ENCODE assay signal across 1 cellular context in the genomic region with DNA sequence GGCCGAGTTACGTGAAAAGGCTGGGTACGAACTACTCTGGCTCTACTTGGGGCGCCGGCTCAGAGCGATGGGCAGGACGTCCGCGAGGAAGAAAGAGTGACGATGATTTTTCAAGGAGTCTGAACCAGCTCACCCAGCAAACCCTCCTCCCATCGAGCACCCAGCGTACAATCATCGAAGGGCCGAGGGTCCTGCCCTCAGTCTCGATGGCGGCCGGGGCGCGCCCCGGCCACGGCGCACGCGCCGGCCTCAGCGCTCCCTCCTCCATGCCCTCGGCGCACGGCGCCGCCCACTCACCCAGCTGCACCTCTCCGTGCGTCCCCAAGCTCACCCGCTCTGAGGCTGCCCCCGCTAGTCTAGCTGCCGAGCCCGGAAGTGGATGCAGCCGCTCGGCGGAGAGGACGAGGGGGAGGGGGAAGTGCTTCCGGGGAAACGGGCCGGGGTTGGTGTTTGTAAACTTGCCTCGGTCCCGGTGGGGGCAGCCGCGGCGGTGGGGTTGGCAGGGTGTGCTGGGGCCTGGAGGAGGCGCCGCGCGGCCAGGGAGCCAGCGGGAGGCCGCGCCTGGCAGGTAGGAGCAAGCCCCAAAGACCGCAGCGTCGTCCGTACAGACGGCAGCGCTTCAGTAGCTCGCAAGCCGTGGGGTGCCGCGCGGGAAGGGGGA.
TF ChIP-seq lines count a peak whose summit lies in the region.

A gene with protein sequence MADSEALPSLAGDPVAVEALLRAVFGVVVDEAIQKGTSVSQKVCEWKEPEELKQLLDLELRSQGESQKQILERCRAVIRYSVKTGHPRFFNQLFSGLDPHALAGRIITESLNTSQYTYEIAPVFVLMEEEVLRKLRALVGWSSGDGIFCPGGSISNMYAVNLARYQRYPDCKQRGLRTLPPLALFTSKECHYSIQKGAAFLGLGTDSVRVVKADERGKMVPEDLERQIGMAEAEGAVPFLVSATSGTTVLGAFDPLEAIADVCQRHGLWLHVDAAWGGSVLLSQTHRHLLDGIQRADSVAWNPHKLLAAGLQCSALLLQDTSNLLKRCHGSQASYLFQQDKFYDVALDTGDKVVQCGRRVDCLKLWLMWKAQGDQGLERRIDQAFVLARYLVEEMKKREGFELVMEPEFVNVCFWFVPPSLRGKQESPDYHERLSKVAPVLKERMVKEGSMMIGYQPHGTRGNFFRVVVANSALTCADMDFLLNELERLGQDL (minus strand): TSS at position 656 of the 661 bp plus-strand sequence. CDS start 7,455 bp downstream, outside the sequence.
A gene with protein sequence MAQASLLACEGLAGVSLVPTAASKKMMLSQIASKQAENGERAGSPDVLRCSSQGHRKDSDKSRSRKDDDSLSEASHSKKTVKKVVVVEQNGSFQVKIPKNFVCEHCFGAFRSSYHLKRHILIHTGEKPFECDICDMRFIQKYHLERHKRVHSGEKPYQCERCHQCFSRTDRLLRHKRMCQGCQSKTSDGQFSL (plus strand): TSS at position 453 of the 661 bp plus-strand sequence. CDS start 1,262 bp downstream, outside the sequence.

TF ChIP-seq in K562, 482 proteins besides CTCF, POLR2A, EP300 and RAD21 (continued from another document and continues in another):
- TF ChIP-seq, protein P1, sequence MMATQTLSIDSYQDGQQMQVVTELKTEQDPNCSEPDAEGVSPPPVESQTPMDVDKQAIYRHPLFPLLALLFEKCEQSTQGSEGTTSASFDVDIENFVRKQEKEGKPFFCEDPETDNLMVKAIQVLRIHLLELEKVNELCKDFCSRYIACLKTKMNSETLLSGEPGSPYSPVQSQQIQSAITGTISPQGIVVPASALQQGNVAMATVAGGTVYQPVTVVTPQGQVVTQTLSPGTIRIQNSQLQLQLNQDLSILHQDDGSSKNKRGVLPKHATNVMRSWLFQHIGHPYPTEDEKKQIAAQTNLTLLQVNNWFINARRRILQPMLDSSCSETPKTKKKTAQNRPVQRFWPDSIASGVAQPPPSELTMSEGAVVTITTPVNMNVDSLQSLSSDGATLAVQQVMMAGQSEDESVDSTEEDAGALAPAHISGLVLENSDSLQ (IDR thresholded peaks at IDR 0.05), result peak; percentile 51; the same call in 1 of the 2 replicates
- TF ChIP-seq ZNF197 (CRISPR knock-in tag; IDR thresholded peaks at IDR 0.05; ENCODE audit: low read depth), result no peak
- no peak for TF ChIP-seq ZNF354B (CRISPR knock-in tag; IDR thresholded peaks at IDR 0.05)
- no peak; the same call in 1 of the 2 replicates for TF ChIP-seq NCOA1 (IDR thresholded peaks at IDR 0.05; ENCODE audit: low read depth)
- TF ChIP-seq, protein P2, sequence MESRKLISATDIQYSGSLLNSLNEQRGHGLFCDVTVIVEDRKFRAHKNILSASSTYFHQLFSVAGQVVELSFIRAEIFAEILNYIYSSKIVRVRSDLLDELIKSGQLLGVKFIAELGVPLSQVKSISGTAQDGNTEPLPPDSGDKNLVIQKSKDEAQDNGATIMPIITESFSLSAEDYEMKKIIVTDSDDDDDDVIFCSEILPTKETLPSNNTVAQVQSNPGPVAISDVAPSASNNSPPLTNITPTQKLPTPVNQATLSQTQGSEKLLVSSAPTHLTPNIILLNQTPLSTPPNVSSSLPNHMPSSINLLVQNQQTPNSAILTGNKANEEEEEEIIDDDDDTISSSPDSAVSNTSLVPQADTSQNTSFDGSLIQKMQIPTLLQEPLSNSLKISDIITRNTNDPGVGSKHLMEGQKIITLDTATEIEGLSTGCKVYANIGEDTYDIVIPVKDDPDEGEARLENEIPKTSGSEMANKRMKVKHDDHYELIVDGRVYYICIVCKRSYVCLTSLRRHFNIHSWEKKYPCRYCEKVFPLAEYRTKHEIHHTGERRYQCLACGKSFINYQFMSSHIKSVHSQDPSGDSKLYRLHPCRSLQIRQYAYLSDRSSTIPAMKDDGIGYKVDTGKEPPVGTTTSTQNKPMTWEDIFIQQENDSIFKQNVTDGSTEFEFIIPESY (CRISPR knock-in tag; IDR thresholded peaks at IDR 0.05), result no peak
- no peak for TF ChIP-seq MCM5 (IDR thresholded peaks at IDR 0.05; ENCODE audit: low read depth)
- peak; percentile 95 for TF ChIP-seq RBFOX2 (IDR thresholded peaks at IDR 0.05; ENCODE audit: low read depth, low read length)
- TF ChIP-seq, protein P3, sequence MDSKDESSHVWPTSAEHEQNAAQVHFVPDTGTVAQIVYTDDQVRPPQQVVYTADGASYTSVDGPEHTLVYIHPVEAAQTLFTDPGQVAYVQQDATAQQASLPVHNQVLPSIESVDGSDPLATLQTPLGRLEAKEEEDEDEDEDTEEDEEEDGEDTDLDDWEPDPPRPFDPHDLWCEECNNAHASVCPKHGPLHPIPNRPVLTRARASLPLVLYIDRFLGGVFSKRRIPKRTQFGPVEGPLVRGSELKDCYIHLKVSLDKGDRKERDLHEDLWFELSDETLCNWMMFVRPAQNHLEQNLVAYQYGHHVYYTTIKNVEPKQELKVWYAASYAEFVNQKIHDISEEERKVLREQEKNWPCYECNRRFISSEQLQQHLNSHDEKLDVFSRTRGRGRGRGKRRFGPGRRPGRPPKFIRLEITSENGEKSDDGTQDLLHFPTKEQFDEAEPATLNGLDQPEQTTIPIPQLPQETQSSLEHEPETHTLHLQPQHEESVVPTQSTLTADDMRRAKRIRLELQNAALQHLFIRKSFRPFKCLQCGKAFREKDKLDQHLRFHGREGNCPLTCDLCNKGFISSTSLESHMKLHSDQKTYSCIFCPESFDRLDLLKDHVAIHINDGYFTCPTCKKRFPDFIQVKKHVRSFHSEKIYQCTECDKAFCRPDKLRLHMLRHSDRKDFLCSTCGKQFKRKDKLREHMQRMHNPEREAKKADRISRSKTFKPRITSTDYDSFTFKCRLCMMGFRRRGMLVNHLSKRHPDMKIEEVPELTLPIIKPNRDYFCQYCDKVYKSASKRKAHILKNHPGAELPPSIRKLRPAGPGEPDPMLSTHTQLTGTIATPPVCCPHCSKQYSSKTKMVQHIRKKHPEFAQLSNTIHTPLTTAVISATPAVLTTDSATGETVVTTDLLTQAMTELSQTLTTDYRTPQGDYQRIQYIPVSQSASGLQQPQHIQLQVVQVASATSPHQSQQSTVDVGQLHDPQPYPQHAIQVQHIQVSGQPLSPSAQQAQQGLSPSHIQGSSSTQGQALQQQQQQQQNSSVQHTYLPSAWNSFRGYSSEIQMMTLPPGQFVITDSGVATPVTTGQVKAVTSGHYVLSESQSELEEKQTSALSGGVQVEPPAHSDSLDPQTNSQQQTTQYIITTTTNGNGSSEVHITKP (IDR thresholded peaks at IDR 0.05; ENCODE audit: partially characterized antibody), result peak; percentile 54
- no peak for TF ChIP-seq MCM3 (IDR thresholded peaks at IDR 0.05)
- TF ChIP-seq SREBF1 (IDR thresholded peaks at IDR 0.05; ENCODE audit: borderline replicate concordance, low read depth, low read length), result peak; percentile 54; the same call in 1 of the 2 replicates
- TF ChIP-seq ZFX (CRISPR knock-in tag; IDR thresholded peaks at IDR 0.05), result peak; percentile 77
- peak; percentile 92 for TF ChIP-seq ELF1 (tag; IDR thresholded peaks at IDR 0.05)
- TF ChIP-seq NCOA6 (IDR thresholded peaks at IDR 0.05), result no peak
- TF ChIP-seq ATF1 (CRISPR knock-in tag; IDR thresholded peaks at IDR 0.05), result no peak
- TF ChIP-seq ATF1 (tag; IDR thresholded peaks at IDR 0.05), result peak; percentile 65; the same call in 1 of the 2 replicates
- peak; percentile 28 to 40; a peak in 3 of 4 replicates for TF ChIP-seq SIX5 (IDR thresholded peaks at IDR 0.05; ENCODE audit: borderline replicate concordance in 1 of 2, insufficient read depth in 1 of 2, low read depth in 1 of 2, low read length in 2 of 2)
- peak; percentile 75 for TF ChIP-seq ATF7 (IDR thresholded peaks at IDR 0.05)
- TF ChIP-seq, protein P4, sequence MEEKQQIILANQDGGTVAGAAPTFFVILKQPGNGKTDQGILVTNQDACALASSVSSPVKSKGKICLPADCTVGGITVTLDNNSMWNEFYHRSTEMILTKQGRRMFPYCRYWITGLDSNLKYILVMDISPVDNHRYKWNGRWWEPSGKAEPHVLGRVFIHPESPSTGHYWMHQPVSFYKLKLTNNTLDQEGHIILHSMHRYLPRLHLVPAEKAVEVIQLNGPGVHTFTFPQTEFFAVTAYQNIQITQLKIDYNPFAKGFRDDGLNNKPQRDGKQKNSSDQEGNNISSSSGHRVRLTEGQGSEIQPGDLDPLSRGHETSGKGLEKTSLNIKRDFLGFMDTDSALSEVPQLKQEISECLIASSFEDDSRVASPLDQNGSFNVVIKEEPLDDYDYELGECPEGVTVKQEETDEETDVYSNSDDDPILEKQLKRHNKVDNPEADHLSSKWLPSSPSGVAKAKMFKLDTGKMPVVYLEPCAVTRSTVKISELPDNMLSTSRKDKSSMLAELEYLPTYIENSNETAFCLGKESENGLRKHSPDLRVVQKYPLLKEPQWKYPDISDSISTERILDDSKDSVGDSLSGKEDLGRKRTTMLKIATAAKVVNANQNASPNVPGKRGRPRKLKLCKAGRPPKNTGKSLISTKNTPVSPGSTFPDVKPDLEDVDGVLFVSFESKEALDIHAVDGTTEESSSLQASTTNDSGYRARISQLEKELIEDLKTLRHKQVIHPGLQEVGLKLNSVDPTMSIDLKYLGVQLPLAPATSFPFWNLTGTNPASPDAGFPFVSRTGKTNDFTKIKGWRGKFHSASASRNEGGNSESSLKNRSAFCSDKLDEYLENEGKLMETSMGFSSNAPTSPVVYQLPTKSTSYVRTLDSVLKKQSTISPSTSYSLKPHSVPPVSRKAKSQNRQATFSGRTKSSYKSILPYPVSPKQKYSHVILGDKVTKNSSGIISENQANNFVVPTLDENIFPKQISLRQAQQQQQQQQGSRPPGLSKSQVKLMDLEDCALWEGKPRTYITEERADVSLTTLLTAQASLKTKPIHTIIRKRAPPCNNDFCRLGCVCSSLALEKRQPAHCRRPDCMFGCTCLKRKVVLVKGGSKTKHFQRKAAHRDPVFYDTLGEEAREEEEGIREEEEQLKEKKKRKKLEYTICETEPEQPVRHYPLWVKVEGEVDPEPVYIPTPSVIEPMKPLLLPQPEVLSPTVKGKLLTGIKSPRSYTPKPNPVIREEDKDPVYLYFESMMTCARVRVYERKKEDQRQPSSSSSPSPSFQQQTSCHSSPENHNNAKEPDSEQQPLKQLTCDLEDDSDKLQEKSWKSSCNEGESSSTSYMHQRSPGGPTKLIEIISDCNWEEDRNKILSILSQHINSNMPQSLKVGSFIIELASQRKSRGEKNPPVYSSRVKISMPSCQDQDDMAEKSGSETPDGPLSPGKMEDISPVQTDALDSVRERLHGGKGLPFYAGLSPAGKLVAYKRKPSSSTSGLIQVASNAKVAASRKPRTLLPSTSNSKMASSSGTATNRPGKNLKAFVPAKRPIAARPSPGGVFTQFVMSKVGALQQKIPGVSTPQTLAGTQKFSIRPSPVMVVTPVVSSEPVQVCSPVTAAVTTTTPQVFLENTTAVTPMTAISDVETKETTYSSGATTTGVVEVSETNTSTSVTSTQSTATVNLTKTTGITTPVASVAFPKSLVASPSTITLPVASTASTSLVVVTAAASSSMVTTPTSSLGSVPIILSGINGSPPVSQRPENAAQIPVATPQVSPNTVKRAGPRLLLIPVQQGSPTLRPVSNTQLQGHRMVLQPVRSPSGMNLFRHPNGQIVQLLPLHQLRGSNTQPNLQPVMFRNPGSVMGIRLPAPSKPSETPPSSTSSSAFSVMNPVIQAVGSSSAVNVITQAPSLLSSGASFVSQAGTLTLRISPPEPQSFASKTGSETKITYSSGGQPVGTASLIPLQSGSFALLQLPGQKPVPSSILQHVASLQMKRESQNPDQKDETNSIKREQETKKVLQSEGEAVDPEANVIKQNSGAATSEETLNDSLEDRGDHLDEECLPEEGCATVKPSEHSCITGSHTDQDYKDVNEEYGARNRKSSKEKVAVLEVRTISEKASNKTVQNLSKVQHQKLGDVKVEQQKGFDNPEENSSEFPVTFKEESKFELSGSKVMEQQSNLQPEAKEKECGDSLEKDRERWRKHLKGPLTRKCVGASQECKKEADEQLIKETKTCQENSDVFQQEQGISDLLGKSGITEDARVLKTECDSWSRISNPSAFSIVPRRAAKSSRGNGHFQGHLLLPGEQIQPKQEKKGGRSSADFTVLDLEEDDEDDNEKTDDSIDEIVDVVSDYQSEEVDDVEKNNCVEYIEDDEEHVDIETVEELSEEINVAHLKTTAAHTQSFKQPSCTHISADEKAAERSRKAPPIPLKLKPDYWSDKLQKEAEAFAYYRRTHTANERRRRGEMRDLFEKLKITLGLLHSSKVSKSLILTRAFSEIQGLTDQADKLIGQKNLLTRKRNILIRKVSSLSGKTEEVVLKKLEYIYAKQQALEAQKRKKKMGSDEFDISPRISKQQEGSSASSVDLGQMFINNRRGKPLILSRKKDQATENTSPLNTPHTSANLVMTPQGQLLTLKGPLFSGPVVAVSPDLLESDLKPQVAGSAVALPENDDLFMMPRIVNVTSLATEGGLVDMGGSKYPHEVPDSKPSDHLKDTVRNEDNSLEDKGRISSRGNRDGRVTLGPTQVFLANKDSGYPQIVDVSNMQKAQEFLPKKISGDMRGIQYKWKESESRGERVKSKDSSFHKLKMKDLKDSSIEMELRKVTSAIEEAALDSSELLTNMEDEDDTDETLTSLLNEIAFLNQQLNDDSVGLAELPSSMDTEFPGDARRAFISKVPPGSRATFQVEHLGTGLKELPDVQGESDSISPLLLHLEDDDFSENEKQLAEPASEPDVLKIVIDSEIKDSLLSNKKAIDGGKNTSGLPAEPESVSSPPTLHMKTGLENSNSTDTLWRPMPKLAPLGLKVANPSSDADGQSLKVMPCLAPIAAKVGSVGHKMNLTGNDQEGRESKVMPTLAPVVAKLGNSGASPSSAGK (IDR thresholded peaks at IDR 0.05), result 0 out of 2 replicates have a peak, but pooled peaks have one; percentile 5
- TF ChIP-seq ERF (CRISPR knock-in tag; IDR thresholded peaks at IDR 0.05), result no peak
- peak; percentile 17; the same call in 1 of the 2 replicates for TF ChIP-seq NFRKB (IDR thresholded peaks at IDR 0.05; ENCODE audit: low read depth)
- no peak for TF ChIP-seq BACH1 (tag; IDR thresholded peaks at IDR 0.05)
- TF ChIP-seq POLR2B (IDR thresholded peaks at IDR 0.05; ENCODE audit: low read depth, partially characterized antibody), result peak; percentile 56
- TF ChIP-seq MBD2 (IDR thresholded peaks at IDR 0.05; ENCODE audit: borderline replicate concordance, low read depth), result peak; percentile 66; the same call in 1 of the 2 replicates
- TF ChIP-seq SOX6 (IDR thresholded peaks at IDR 0.05), result peak; percentile 36; the same call in 1 of the 2 replicates
- 0 out of 2 replicates have a peak, but pooled peaks have one; percentile 27 for TF ChIP-seq CBX5 (IDR thresholded peaks at IDR 0.05; ENCODE audit: borderline replicate concordance, low read depth)
- peak; percentile 77 for TF ChIP-seq CREM (IDR thresholded peaks at IDR 0.05; ENCODE audit: low read depth)
- TF ChIP-seq PHF21A (IDR thresholded peaks at IDR 0.05; ENCODE audit: borderline replicate concordance, low read depth), result no peak
- no peak for TF ChIP-seq ARID2 (IDR thresholded peaks at IDR 0.05)
- TF ChIP-seq ETV1 (tag; conservative IDR thresholded peaks at IDR 0.05; ENCODE audit: low read depth), result peak; percentile 57
- TF ChIP-seq HNRNPL (IDR thresholded peaks at IDR 0.05; ENCODE audit: low read depth, low read length), result peak; percentile 82; the same call in 1 of the 2 replicates
- TF ChIP-seq POLR2H (tag; IDR thresholded peaks at IDR 0.05; ENCODE audit: low read depth), result peak; percentile 79
- TF ChIP-seq JUND (IDR thresholded peaks at IDR 0.05; ENCODE audit: borderline replicate concordance, low read depth, low read length), result peak; percentile 55
- TF ChIP-seq JUND (tag; IDR thresholded peaks at IDR 0.05; ENCODE audit: borderline replicate concordance, low read depth, low read length), result peak; percentile 14; the same call in 1 of the 3 replicates
- TF ChIP-seq, protein P5, sequence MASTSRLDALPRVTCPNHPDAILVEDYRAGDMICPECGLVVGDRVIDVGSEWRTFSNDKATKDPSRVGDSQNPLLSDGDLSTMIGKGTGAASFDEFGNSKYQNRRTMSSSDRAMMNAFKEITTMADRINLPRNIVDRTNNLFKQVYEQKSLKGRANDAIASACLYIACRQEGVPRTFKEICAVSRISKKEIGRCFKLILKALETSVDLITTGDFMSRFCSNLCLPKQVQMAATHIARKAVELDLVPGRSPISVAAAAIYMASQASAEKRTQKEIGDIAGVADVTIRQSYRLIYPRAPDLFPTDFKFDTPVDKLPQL (IDR thresholded peaks at IDR 0.05; ENCODE audit: extremely low read depth, insufficient read length), result no peak
- TF ChIP-seq GATAD2A (IDR thresholded peaks at IDR 0.05), result peak; percentile 39; the same call in 1 of the 2 replicates
- TF ChIP-seq ELF4 (CRISPR knock-in tag; IDR thresholded peaks at IDR 0.05), result peak; percentile 54; the same call in 1 of the 2 replicates
